ENCODE assay signal across 36 cellular contexts in the genomic region with DNA sequence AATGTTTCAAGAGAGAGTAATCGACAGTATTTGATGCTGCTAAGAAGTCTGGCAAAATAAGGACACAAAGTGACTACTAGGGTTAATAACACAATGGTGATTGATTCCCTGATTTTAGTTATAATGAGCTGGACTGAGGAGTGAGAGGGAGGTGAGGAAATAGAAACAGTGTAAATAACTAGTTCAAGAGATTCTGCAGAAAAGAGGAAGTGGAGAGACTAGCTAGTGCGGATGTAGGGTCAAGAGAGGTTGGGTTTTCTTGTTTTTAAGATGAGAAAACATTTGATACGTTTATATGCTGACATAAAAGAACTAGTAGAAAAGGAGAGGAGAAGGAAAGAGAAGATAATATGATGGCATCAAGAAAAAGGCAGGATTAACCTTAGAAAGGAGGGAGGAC. TPM values are rescaled to one million over a fixed set of nuclear protein-coding genes. Genes with fewer than 3 reads are reported as not detected.
"Had no signal": no experiment of that assay in that cellular context is flagged by ENCODE, and none has a peak within 500 bp of the region (broad histone marks: within the 10 kb centered on the region; RNA-seq: fewer than 3 reads in every experiment).

No MANE protein-coding gene starts in this region.

- H3K27ac ChIP-seq: neutrophil, pancreas, prostate gland, skin epidermis, stomach, thyroid gland, upper lobe of left lung, vagina, WERI-Rb-1 had no signal

- H3K27me3 ChIP-seq: neutrophil, stomach, thyroid gland, upper lobe of left lung, vagina had no signal

- H3K9me3 ChIP-seq: neutrophil, pancreas, prostate gland, thyroid gland, vagina had no signal

- H3K36me3 ChIP-seq: neutrophil, pancreas, prostate gland, stomach, thyroid gland, upper lobe of left lung, vagina, WERI-Rb-1 had no signal

- DNase-seq: activated CD4-positive, alpha-beta T cell treated with anti-CD3 and anti-CD28 coated beads for 48 hours; activated CD4-positive, alpha-beta T cell treated with anti-CD3 and anti-CD28 coated beads, Interleukin-2, amount 50 U/mL, for 48 hours; activated CD8-positive, alpha-beta memory T cell treated with anti-CD3 and anti-CD28 coated beads, Interleukin-2, amount 50 U/mL, for 4 hours; activated effector memory CD4-positive, alpha-beta T cell treated with anti-CD3 and anti-CD28 coated beads, Interleukin-2, amount 50 U/mL, for 16 hours; activated naive CD4-positive, alpha-beta T cell treated with anti-CD3 and anti-CD28 coated beads for 36 hours; activated naive CD8-positive, alpha-beta T cell treated with anti-CD3 and anti-CD28 coated beads, Interleukin-2, amount 10 ng/mL, durations not matched to agents 7 days and 5 days; activated T-cell treated with anti-CD3 and anti-CD28 coated beads, Interleukin-2, amount 50 U/mL, for 1 hour; caudate nucleus; cortex of kidney; effector memory CD8-positive, alpha-beta T cell; foreskin fibroblast; head of caudate nucleus; hippocampal formation; left cardiac atrium; left ventricle myocardium superior; nephron progenitor cell; pancreas; retina; stimulated activated CD4-positive, alpha-beta T cell treated with anti-CD3 and anti-CD28 coated beads, Interleukin-4, amount 100 ng/mL, for 4 hours; stimulated activated naive B cell treated with anti-CD40 and anti-IgM and Interleukin-4, amounts not matched to agents 10 μg/mL and 1 μg/mL and 100 μg/mL, for 72 hours; stomach; T-helper 9 cell; thyroid gland; upper lobe of left lung; WERI-Rb-1 had no signal

- H3K4me3 ChIP-seq: pancreas, prostate gland, skin epidermis, stomach, thyroid gland, upper lobe of left lung, vagina had no signal

- H3K4me1 ChIP-seq: pancreas, prostate gland, stomach, thyroid gland, upper lobe of left lung, vagina had no signal

RNA-seq across cellular contexts. Expression of a gene that starts 11.9 kb away (rescaled TPM):
- total RNA-seq: activated CD8-positive, alpha-beta memory T cell treated with anti-CD3 and anti-CD28 coated beads for 36 hours; activated naive CD4-positive, alpha-beta T cell treated with anti-CD3 and anti-CD28 coated beads for 36 hours; activated naive CD8-positive, alpha-beta T cell treated with anti-CD3 and anti-CD28 coated beads, Interleukin-2, amount 10 ng/mL, durations not matched to agents 7 days and 5 days; activated T-helper 1 cell treated with anti-CD3 and anti-CD28 coated beads, Interleukin-12 subunit alpha, Interleukin-12 subunit beta, Interleukin-2, Interleukin-4 antibody, amounts not matched to agents 30 ng/mL and 10 ng/mL and 1 ng/mL, durations not matched to agents 14 hours and 24 hours and 36 hours; chondrocyte; endothelial cell of umbilical vein; left cardiac atrium; left ventricle myocardium superior; lung microvascular endothelial cell; mucosa of gallbladder; sciatic nerve; stomach; upper lobe of left lung; vagina had no signal

RNA-seq across cellular contexts. Expression of a gene that starts 12.2 kb away (rescaled TPM):
- total RNA-seq: activated CD8-positive, alpha-beta memory T cell treated with anti-CD3 and anti-CD28 coated beads for 36 hours; activated naive CD4-positive, alpha-beta T cell treated with anti-CD3 and anti-CD28 coated beads for 36 hours; activated naive CD8-positive, alpha-beta T cell treated with anti-CD3 and anti-CD28 coated beads, Interleukin-2, amount 10 ng/mL, durations not matched to agents 7 days and 5 days; activated T-helper 1 cell treated with anti-CD3 and anti-CD28 coated beads, Interleukin-12 subunit alpha, Interleukin-12 subunit beta, Interleukin-2, Interleukin-4 antibody, amounts not matched to agents 30 ng/mL and 10 ng/mL and 1 ng/mL, durations not matched to agents 14 hours and 24 hours and 36 hours; chondrocyte; endothelial cell of umbilical vein; left cardiac atrium; left ventricle myocardium superior; lung microvascular endothelial cell; sciatic nerve; upper lobe of left lung; vagina had no signal
